1 cellular context compared by ENCODE assay signal in the genomic region with DNA sequence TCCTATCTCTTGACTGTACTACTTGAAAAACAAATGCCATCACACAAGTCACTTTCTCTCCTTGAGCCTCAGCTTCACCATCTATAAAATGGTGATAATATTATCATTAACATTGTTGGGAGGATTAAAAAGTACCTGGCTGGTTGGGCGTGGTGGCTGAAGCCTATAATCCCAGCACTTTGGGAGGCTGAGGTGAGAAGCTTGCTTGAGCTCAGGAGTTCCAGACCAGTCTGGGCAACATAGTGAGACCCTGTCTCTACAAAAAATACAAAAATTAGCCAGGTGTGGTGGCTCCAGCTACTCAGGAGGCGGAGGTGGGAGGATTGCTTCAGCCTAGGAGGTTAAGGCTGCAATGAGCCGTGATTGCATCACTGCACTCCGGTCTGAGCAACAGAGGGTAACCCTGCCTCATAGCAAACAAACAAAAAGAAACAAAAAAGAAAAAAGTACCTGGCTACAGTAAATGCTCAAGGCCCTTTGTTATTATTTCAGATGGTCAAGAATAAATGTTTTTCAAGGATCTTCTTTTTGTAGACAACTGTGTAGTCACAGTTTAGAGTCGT.
TF ChIP-seq lines count a peak whose summit lies in the region.

No MANE protein-coding gene starts in this region.

TF ChIP-seq in HepG2, 621 proteins besides CTCF, POLR2A, EP300 and RAD21 (continued from another document and continues in another):
- TF ChIP-seq, protein P1, sequence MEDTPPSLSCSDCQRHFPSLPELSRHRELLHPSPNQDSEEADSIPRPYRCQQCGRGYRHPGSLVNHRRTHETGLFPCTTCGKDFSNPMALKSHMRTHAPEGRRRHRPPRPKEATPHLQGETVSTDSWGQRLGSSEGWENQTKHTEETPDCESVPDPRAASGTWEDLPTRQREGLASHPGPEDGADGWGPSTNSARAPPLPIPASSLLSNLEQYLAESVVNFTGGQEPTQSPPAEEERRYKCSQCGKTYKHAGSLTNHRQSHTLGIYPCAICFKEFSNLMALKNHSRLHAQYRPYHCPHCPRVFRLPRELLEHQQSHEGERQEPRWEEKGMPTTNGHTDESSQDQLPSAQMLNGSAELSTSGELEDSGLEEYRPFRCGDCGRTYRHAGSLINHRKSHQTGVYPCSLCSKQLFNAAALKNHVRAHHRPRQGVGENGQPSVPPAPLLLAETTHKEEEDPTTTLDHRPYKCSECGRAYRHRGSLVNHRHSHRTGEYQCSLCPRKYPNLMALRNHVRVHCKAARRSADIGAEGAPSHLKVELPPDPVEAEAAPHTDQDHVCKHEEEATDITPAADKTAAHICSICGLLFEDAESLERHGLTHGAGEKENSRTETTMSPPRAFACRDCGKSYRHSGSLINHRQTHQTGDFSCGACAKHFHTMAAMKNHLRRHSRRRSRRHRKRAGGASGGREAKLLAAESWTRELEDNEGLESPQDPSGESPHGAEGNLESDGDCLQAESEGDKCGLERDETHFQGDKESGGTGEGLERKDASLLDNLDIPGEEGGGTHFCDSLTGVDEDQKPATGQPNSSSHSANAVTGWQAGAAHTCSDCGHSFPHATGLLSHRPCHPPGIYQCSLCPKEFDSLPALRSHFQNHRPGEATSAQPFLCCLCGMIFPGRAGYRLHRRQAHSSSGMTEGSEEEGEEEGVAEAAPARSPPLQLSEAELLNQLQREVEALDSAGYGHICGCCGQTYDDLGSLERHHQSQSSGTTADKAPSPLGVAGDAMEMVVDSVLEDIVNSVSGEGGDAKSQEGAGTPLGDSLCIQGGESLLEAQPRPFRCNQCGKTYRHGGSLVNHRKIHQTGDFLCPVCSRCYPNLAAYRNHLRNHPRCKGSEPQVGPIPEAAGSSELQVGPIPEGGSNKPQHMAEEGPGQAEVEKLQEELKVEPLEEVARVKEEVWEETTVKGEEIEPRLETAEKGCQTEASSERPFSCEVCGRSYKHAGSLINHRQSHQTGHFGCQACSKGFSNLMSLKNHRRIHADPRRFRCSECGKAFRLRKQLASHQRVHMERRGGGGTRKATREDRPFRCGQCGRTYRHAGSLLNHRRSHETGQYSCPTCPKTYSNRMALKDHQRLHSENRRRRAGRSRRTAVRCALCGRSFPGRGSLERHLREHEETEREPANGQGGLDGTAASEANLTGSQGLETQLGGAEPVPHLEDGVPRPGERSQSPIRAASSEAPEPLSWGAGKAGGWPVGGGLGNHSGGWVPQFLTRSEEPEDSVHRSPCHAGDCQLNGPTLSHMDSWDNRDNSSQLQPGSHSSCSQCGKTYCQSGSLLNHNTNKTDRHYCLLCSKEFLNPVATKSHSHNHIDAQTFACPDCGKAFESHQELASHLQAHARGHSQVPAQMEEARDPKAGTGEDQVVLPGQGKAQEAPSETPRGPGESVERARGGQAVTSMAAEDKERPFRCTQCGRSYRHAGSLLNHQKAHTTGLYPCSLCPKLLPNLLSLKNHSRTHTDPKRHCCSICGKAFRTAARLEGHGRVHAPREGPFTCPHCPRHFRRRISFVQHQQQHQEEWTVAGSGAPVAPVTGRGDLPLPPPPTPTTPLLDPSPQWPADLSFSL (CRISPR knock-in tag; IDR thresholded peaks at IDR 0.05), result no peak
- TF ChIP-seq HOXA9 (CRISPR knock-in tag; IDR thresholded peaks at IDR 0.05; ENCODE audit: borderline replicate concordance) (no peak), DPF2 (CRISPR knock-in tag; IDR thresholded peaks at IDR 0.05; ENCODE audit: borderline replicate concordance, low read depth) (peak; percentile 17; the same call in 1 of the 2 replicates), KLF12 (CRISPR knock-in tag; IDR thresholded peaks at IDR 0.05; ENCODE audit: borderline replicate concordance) (no peak), TSC22D2 (CRISPR knock-in tag; IDR thresholded peaks at IDR 0.05; ENCODE audit: borderline replicate concordance) (no peak), ZNF543 (CRISPR knock-in tag; IDR thresholded peaks at IDR 0.05) (no peak), MAF1 (CRISPR knock-in tag; IDR thresholded peaks at IDR 0.05; ENCODE audit: borderline replicate concordance) (no peak), ARNT (IDR thresholded peaks at IDR 0.05) (no peak), RBM22 (optimal IDR thresholded peaks at IDR 0.05; ENCODE audit: low read length) (no peak), STAG1 (CRISPR knock-in tag; IDR thresholded peaks at IDR 0.05) (no peak), ZNF891 (CRISPR knock-in tag; IDR thresholded peaks at IDR 0.05) (no peak), HDAC1 (CRISPR knock-in tag; IDR thresholded peaks at IDR 0.05) (no peak), IRX3 (CRISPR knock-in tag; IDR thresholded peaks at IDR 0.05; ENCODE audit: borderline replicate concordance, low read depth) (no peak), ADNP (CRISPR knock-in tag; IDR thresholded peaks at IDR 0.05) (no peak), NR2F6 (IDR thresholded peaks at IDR 0.05) (no peak), NR2F6 (CRISPR knock-in tag; IDR thresholded peaks at IDR 0.05) (0 out of 2 replicates have a peak, but pooled peaks have one; percentile 31), MATR3 (CRISPR knock-in tag; IDR thresholded peaks at IDR 0.05) (no peak), ZFP41 (CRISPR knock-in tag; IDR thresholded peaks at IDR 0.05; ENCODE audit: borderline replicate concordance) (no peak), FOXK2 (IDR thresholded peaks at IDR 0.05) (no peak), RXRB (CRISPR knock-in tag; IDR thresholded peaks at IDR 0.05; ENCODE audit: borderline replicate concordance) (0 out of 2 replicates have a peak, but pooled peaks have one; percentile 13), RFXANK (CRISPR knock-in tag; IDR thresholded peaks at IDR 0.05) (no peak), KDM4B (CRISPR knock-in tag; IDR thresholded peaks at IDR 0.05) (0 out of 2 replicates have a peak, but pooled peaks have one; percentile 75), JUNB (CRISPR knock-in tag; IDR thresholded peaks at IDR 0.05; ENCODE audit: borderline replicate concordance) (no peak), SIX1 (CRISPR knock-in tag; IDR thresholded peaks at IDR 0.05; ENCODE audit: borderline replicate concordance) (peak; percentile 35; the same call in 1 of the 2 replicates)
- TF ChIP-seq, protein P2, sequence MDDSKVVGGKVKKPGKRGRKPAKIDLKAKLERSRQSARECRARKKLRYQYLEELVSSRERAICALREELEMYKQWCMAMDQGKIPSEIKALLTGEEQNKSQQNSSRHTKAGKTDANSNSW (CRISPR knock-in tag; IDR thresholded peaks at IDR 0.05; ENCODE audit: borderline replicate concordance), result no peak
- TF ChIP-seq, protein P3, sequence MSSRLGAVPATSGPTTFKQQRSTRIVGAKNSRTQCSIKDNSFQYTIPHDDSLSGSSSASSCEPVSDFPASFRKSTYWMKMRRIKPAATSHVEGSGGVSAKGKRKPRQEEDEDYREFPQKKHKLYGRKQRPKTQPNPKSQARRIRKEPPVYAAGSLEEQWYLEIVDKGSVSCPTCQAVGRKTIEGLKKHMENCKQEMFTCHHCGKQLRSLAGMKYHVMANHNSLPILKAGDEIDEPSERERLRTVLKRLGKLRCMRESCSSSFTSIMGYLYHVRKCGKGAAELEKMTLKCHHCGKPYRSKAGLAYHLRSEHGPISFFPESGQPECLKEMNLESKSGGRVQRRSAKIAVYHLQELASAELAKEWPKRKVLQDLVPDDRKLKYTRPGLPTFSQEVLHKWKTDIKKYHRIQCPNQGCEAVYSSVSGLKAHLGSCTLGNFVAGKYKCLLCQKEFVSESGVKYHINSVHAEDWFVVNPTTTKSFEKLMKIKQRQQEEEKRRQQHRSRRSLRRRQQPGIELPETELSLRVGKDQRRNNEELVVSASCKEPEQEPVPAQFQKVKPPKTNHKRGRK (CRISPR knock-in tag; IDR thresholded peaks at IDR 0.05), result no peak
- TF ChIP-seq, protein P4, sequence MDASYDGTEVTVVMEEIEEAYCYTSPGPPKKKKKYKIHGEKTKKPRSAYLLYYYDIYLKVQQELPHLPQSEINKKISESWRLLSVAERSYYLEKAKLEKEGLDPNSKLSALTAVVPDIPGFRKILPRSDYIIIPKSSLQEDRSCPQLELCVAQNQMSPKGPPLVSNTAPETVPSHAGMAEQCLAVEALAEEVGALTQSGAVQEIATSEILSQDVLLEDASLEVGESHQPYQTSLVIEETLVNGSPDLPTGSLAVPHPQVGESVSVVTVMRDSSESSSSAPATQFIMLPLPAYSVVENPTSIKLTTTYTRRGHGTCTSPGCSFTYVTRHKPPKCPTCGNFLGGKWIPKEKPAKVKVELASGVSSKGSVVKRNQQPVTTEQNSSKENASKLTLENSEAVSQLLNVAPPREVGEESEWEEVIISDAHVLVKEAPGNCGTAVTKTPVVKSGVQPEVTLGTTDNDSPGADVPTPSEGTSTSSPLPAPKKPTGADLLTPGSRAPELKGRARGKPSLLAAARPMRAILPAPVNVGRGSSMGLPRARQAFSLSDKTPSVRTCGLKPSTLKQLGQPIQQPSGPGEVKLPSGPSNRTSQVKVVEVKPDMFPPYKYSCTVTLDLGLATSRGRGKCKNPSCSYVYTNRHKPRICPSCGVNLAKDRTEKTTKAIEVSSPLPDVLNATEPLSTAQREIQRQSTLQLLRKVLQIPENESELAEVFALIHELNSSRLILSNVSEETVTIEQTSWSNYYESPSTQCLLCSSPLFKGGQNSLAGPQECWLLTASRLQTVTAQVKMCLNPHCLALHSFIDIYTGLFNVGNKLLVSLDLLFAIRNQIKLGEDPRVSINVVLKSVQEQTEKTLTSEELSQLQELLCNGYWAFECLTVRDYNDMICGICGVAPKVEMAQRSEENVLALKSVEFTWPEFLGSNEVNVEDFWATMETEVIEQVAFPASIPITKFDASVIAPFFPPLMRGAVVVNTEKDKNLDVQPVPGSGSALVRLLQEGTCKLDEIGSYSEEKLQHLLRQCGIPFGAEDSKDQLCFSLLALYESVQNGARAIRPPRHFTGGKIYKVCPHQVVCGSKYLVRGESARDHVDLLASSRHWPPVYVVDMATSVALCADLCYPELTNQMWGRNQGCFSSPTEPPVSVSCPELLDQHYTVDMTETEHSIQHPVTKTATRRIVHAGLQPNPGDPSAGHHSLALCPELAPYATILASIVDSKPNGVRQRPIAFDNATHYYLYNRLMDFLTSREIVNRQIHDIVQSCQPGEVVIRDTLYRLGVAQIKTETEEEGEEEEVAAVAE (CRISPR knock-in tag; IDR thresholded peaks at IDR 0.05; ENCODE audit: borderline replicate concordance), result peak; percentile 43; the same call in 1 of the 2 replicates
- TF ChIP-seq, protein P5, sequence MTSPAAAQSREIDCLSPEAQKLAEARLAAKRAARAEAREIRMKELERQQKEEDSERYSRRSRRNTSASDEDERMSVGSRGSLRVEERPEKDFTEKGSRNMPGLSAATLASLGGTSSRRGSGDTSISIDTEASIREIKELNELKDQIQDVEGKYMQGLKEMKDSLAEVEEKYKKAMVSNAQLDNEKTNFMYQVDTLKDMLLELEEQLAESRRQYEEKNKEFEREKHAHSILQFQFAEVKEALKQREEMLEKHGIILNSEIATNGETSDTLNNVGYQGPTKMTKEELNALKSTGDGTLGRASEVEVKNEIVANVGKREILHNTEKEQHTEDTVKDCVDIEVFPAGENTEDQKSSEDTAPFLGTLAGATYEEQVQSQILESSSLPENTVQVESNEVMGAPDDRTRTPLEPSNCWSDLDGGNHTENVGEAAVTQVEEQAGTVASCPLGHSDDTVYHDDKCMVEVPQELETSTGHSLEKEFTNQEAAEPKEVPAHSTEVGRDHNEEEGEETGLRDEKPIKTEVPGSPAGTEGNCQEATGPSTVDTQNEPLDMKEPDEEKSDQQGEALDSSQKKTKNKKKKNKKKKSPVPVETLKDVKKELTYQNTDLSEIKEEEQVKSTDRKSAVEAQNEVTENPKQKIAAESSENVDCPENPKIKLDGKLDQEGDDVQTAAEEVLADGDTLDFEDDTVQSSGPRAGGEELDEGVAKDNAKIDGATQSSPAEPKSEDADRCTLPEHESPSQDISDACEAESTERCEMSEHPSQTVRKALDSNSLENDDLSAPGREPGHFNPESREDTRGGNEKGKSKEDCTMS (CRISPR knock-in tag; conservative IDR thresholded peaks at IDR 0.05), result no peak
- TF ChIP-seq, protein P6, sequence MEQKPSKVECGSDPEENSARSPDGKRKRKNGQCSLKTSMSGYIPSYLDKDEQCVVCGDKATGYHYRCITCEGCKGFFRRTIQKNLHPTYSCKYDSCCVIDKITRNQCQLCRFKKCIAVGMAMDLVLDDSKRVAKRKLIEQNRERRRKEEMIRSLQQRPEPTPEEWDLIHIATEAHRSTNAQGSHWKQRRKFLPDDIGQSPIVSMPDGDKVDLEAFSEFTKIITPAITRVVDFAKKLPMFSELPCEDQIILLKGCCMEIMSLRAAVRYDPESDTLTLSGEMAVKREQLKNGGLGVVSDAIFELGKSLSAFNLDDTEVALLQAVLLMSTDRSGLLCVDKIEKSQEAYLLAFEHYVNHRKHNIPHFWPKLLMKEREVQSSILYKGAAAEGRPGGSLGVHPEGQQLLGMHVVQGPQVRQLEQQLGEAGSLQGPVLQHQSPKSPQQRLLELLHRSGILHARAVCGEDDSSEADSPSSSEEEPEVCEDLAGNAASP (CRISPR knock-in tag; IDR thresholded peaks at IDR 0.05; ENCODE audit: borderline replicate concordance), result 0 out of 2 replicates have a peak, but pooled peaks have one; percentile 41
- TF ChIP-seq, protein P7, sequence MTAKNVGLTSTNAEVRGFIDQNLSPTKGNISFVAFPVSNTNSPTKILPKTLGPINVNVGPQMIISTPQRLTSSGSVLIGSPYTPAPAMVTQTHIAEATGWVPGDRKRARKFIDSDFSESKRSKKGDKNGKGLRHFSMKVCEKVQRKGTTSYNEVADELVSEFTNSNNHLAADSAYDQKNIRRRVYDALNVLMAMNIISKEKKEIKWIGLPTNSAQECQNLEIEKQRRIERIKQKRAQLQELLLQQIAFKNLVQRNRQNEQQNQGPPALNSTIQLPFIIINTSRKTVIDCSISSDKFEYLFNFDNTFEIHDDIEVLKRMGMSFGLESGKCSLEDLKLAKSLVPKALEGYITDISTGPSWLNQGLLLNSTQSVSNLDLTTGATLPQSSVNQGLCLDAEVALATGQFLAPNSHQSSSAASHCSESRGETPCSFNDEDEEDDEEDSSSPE (CRISPR knock-in tag; IDR thresholded peaks at IDR 0.05), result 0 out of 2 replicates have a peak, but pooled peaks have one; percentile 18
- TF ChIP-seq, protein P8, sequence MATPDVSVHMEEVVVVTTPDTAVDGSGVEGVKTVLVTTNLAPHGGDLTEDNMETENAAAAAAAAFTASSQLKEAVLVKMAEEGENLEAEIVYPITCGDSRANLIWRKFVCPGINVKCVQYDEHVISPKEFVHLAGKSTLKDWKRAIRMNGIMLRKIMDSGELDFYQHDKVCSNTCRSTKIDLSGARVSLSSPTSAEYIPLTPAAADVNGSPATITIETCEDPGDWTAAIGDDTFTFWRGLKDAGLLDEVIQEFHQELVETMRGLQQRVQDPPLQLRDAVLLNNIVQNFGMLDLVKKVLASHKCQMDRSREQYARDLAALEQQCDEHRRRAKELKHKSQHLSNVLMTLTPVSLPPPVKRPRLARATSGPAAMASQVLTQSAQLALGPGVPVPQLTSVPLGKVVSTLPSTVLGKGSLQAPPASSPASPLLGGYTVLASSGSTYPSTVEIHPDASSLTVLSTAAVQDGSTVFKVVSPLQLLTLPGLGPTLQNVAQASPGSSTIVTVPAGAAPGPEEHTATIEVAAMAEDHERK (CRISPR knock-in tag; IDR thresholded peaks at IDR 0.05; ENCODE audit: low read depth), result no peak
- TF ChIP-seq, protein P9, sequence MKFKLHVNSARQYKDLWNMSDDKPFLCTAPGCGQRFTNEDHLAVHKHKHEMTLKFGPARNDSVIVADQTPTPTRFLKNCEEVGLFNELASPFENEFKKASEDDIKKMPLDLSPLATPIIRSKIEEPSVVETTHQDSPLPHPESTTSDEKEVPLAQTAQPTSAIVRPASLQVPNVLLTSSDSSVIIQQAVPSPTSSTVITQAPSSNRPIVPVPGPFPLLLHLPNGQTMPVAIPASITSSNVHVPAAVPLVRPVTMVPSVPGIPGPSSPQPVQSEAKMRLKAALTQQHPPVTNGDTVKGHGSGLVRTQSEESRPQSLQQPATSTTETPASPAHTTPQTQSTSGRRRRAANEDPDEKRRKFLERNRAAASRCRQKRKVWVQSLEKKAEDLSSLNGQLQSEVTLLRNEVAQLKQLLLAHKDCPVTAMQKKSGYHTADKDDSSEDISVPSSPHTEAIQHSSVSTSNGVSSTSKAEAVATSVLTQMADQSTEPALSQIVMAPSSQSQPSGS (CRISPR knock-in tag; IDR thresholded peaks at IDR 0.05), result peak; percentile 35; the same call in 1 of the 2 replicates
